In the genomic region with DNA sequence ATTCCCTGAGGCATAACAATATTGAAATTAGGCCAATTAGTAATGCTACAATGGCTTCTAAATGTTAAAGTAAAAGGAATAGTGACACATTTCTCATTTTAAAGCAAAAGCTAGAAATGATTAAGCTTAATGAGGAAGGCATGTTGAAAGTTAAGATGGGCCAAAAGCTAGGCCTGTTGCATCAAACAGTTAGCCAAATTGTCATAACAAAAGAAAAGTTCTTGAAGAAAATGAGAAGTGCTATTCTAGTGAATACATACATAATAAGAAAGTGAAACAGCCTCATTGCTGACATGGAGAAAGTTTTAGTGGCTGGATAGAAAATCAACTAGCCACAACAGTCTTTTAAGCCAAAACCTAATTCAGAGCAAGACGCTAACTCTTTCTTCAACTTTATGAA, we compare ENCODE assay signal across 11 cellular contexts.
A peak's percentile ranks its signal among the peaks of the same experiment; 100 is the strongest.
DNase-seq lines count a peak whose midpoint lies in the region; ATAC-seq and TF ChIP-seq lines count a peak whose summit lies in the region.
"Had no signal": no experiment of that assay in that cellular context is flagged by ENCODE, and none has a peak within 500 bp of the region (broad histone marks: within the 10 kb centered on the region; RNA-seq: fewer than 3 reads in every experiment).

No MANE protein-coding gene starts in this region.

- TF ChIP-seq CTCF in AG09319 (IDR thresholded peaks at IDR 0.05; ENCODE audit: low read depth, low read length): no peak

- DNase-seq in AG09319 (ENCODE audit: extremely low read depth, low read depth) (peak; percentile 22), COLO829 (ENCODE audit: low spot score) (no peak), retina (no peak), NCI-H446 treated with DMSO at 0.1 percent for 48 hours (lab: John Stamatoyannopoulos, UW) (no peak)
- no peak for DNase-seq in activated CD4-positive, alpha-beta T cell treated with anti-CD3 and anti-CD28 coated beads for 1 hour
- DNase-seq: IMR-90, kidney glomerular epithelial cell, NCI-H446 had no signal

- peak; percentile 52 for ATAC-seq in GM19035 (IDR thresholded peaks at IDR 0.05; ENCODE audit: unreplicated experiment)
- ATAC-seq in HG02678 (IDR thresholded peaks at IDR 0.05; ENCODE audit: unreplicated experiment): peak; percentile 64
- peak; percentile 72 for ATAC-seq in HG03558 (IDR thresholded peaks at IDR 0.05; ENCODE audit: extremely low read depth, unreplicated experiment)
